In genomic region chr15:65923264-65923663, GRCh38 we compare ENCODE assay signal across 32 cellular contexts.
"Had no signal": no experiment of that assay in that cellular context is flagged by ENCODE, and none has a peak within 500 bp of the region (broad histone marks: within the 10 kb centered on the region; RNA-seq: fewer than 3 reads in every experiment).

No MANE protein-coding gene starts in this region.

- H3K36me3 Mint-ChIP-seq: activated naive CD4-positive, alpha-beta T cell treated with anti-CD3 and anti-CD28 coated beads, Interleukin-2, amount 50 U/mL, for 24 hours; activated naive CD8-positive, alpha-beta T cell treated with anti-CD3 and anti-CD28 coated beads, Interleukin-2, amount 10 ng/mL, durations not matched to agents 7 days and 5 days had no signal

- H3K27ac Mint-ChIP-seq: activated CD4-positive, alpha-beta T cell treated with anti-CD3 and anti-CD28 coated beads, Interleukin-2, amount 10 ng/mL, durations not matched to agents 24 days and 14 days; activated CD8-positive, alpha-beta T cell treated with anti-CD3 and anti-CD28 coated beads for 36 hours; activated naive CD4-positive, alpha-beta T cell treated with anti-CD3 and anti-CD28 coated beads, Interleukin-2, amount 50 U/mL, for 24 hours; activated naive CD8-positive, alpha-beta T cell treated with anti-CD3 and anti-CD28 coated beads, Interleukin-2, amount 10 ng/mL, durations not matched to agents 7 days and 5 days; activated T-cell treated with anti-CD3 and anti-CD28 coated beads, Interleukin-2, amount 50 U/mL, for 72 hours; activated T-helper 17 cell treated with anti-CD3 and anti-CD28 coated beads, Interleukin-2, amount 50 U/mL, for 72 hours had no signal

- H3K4me3 ChIP-seq: body of pancreas, MG63, Peyer's patch, SJSA1 had no signal

- H3K36me3 ChIP-seq: MG63, Peyer's patch, SJSA1 had no signal

- H3K27me3 ChIP-seq: body of pancreas, MG63, Peyer's patch, SJSA1 had no signal

- H3K27me3 Mint-ChIP-seq: activated CD4-positive, alpha-beta T cell treated with anti-CD3 and anti-CD28 coated beads, Interleukin-2, amount 10 ng/mL, durations not matched to agents 24 days and 14 days; activated CD8-positive, alpha-beta T cell treated with anti-CD3 and anti-CD28 coated beads for 36 hours; activated naive CD4-positive, alpha-beta T cell treated with anti-CD3 and anti-CD28 coated beads, Interleukin-2, amount 50 U/mL, for 24 hours; activated naive CD8-positive, alpha-beta T cell treated with anti-CD3 and anti-CD28 coated beads, Interleukin-2, amount 10 ng/mL, durations not matched to agents 7 days and 5 days; activated T-helper 17 cell treated with anti-CD3 and anti-CD28 coated beads, Interleukin-2, amount 50 U/mL, for 72 hours had no signal

- H3K9me3 Mint-ChIP-seq: activated CD4-positive, alpha-beta T cell treated with anti-CD3 and anti-CD28 coated beads, Interleukin-2, amount 10 ng/mL, durations not matched to agents 24 days and 14 days; activated CD8-positive, alpha-beta T cell treated with anti-CD3 and anti-CD28 coated beads for 36 hours; activated naive CD4-positive, alpha-beta T cell treated with anti-CD3 and anti-CD28 coated beads, Interleukin-2, amount 50 U/mL, for 24 hours; activated naive CD8-positive, alpha-beta T cell treated with anti-CD3 and anti-CD28 coated beads, Interleukin-2, amount 10 ng/mL, durations not matched to agents 7 days and 5 days; activated T-cell treated with anti-CD3 and anti-CD28 coated beads, Interleukin-2, amount 50 U/mL, for 72 hours; activated T-helper 17 cell treated with anti-CD3 and anti-CD28 coated beads, Interleukin-2, amount 50 U/mL, for 72 hours had no signal

- H3K27ac ChIP-seq: body of pancreas, Peyer's patch, SJSA1 had no signal

- H3K4me1 Mint-ChIP-seq: activated naive CD4-positive, alpha-beta T cell treated with anti-CD3 and anti-CD28 coated beads, Interleukin-2, amount 50 U/mL, for 24 hours had no signal

- H3K4me3 Mint-ChIP-seq: activated CD4-positive, alpha-beta T cell treated with anti-CD3 and anti-CD28 coated beads, Interleukin-2, amount 10 ng/mL, durations not matched to agents 24 days and 14 days; activated CD8-positive, alpha-beta T cell treated with anti-CD3 and anti-CD28 coated beads for 36 hours; activated naive CD4-positive, alpha-beta T cell treated with anti-CD3 and anti-CD28 coated beads, Interleukin-2, amount 50 U/mL, for 24 hours; activated naive CD8-positive, alpha-beta T cell treated with anti-CD3 and anti-CD28 coated beads, Interleukin-2, amount 10 ng/mL, durations not matched to agents 7 days and 5 days; activated T-cell treated with anti-CD3 and anti-CD28 coated beads, Interleukin-2, amount 50 U/mL, for 72 hours; activated T-helper 17 cell treated with anti-CD3 and anti-CD28 coated beads, Interleukin-2, amount 50 U/mL, for 72 hours had no signal

- H3K4me1 ChIP-seq: Peyer's patch, SJSA1 had no signal

- H3K9me3 ChIP-seq: body of pancreas, MG63, Peyer's patch, SJSA1, SK-N-SH had no signal

- ATAC-seq: activated CD8-positive, alpha-beta T cell treated with anti-CD3 and anti-CD28 coated beads for 36 hours; activated T-cell treated with anti-CD3 and anti-CD28 coated beads, Interleukin-2, amount 50 U/mL, for 72 hours; activated T-helper 17 cell treated with anti-CD3 and anti-CD28 coated beads, Interleukin-2, amount 50 U/mL, for 72 hours; body of pancreas; PC-3 had no signal

- DNase-seq: activated CD4-positive, alpha-beta T cell treated with anti-CD3 and anti-CD28 coated beads, Interleukin-2, amount 10 ng/mL, durations not matched to agents 24 days and 14 days; activated CD4-positive, alpha-beta T cell treated with anti-CD3 and anti-CD28 coated beads, Interleukin-2, amount 50 U/mL, for 4 hours; activated CD8-positive, alpha-beta T cell treated with anti-CD3 and anti-CD28 coated beads for 36 hours; activated effector memory CD4-positive, alpha-beta T cell treated with anti-CD3 and anti-CD28 coated beads, Interleukin-2, amount 50 U/mL, for 16 hours; activated naive CD4-positive, alpha-beta T cell treated with Interleukin-2 at 50 U/mL for 16 hours; activated naive CD8-positive, alpha-beta T cell treated with anti-CD3 and anti-CD28 coated beads, Interleukin-2, amount 10 ng/mL, durations not matched to agents 7 days and 5 days; activated T-cell treated with anti-CD3 and anti-CD28 coated beads, Interleukin-2, amount 50 U/mL, for 1 hour; activated T-cell treated with anti-CD3 and anti-CD28 coated beads, Interleukin-2, amount 50 U/mL, for 72 hours; body of pancreas; Kasumi-1; KG1; MG63; NCI-H1048; NCI-H1417; NCI-H146; NCI-H187; NCI-H2029 treated with DMSO at 0.1 percent for 48 hours; NCI-H2107; NCI-H2171; NCI-H510A; NCI-H526; NCI-H774; PC-3; Peyer's patch; RPMI8226; SHP77 treated with DMSO at 0.1 percent for 48 hours; SK-N-SH; T-helper 2 cell; T1000 had no signal
